ENCODE assay signal across 8 cellular contexts in the genomic region with DNA sequence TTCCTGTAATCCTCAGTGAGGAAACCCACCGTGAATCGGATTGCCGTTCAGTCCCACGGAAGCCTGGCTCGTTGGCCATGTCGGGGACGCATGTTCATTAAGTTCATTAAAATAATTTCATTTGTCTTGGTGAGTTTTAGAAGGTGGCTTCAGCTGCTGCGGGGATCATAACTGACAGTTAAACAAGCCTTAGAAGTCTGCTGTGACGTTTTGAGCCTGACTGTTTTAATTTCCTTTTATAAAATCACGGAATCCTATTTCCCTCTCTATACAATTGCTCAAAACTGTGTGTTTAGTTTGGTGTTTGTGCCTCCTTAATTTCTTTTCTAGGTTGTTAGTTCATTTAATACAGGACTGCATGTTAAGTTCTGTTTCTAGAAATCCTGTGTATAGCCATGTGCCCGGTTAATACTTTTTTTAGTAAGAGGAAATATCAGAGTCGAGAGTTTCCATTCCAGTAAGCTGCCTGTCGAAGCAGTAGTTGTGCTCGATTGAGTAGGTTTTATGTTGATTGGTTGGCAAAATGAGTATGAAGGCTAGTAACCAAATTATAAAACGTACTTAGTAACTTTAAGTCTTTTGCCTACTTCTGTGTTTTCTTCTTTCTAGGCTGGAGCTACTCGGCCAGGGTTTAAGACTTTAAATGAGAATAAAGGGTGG. TPM values are rescaled to one million over a fixed set of nuclear protein-coding genes. Genes with fewer than 3 reads are reported as not detected.
A peak's percentile ranks its signal among the peaks of the same experiment; 100 is the strongest.
DNase-seq lines count a peak whose midpoint lies in the region; ATAC-seq and TF ChIP-seq lines count a peak whose summit lies in the region.

No MANE protein-coding gene starts in this region.

- H3K36me3 ChIP-seq in IMR-90 (ENCODE audit: control insufficient read depth, insufficient read depth, low read length): peaks cover 2% of the 10 kb centered on the region; the same call in 1 of the 2 replicates

- H3K4me3 Mint-ChIP-seq in stimulated activated naive CD8-positive, alpha-beta T cell treated with anti-CD3 and anti-CD28 coated beads, Interleukin-15, amount 100 ng/mL, for 72 hours: peak overlapping the region; percentile 93 to 94

- H2AK9ac ChIP-seq in IMR-90 (replicated peaks; ENCODE audit: low read depth, low read length, poor library complexity): peak overlapping the region; percentile 58

- H3K9me3 ChIP-seq in IMR-90 (ENCODE audit: control insufficient read depth, insufficient read depth, low read length): no peaks in the 10 kb centered on the region

- H2AFZ ChIP-seq in IMR-90 (replicated peaks; ENCODE audit: low read length, poor library complexity): peak overlapping the region; percentile 93

- H3K9me3 Mint-ChIP-seq in stimulated activated naive CD8-positive, alpha-beta T cell treated with anti-CD3 and anti-CD28 coated beads, Interleukin-15, amount 100 ng/mL, for 72 hours: no peaks in the 10 kb centered on the region

- peak overlapping the region; percentile 70 for H3K14ac ChIP-seq in IMR-90 (replicated peaks; ENCODE audit: low read depth, low read length)

- H4K8ac ChIP-seq in IMR-90 (ENCODE audit: low read depth in 2 of 2, low read length in 2 of 2): peak overlapping the region; percentile 28 to 74; a peak in 3 of 4 replicates

- CTCF ChIA-PET in IMR-90 (lab: Yijun Ruan, JAX): no interaction called here

- no peak overlapping the region for H2BK20ac ChIP-seq in IMR-90 (ENCODE audit: low read depth, low read length)

- no peaks in the 10 kb centered on the region for H3K9me1 ChIP-seq in IMR-90 (ENCODE audit: insufficient read depth, low read length)

- no peak for TF ChIP-seq POLR2A in IMR-90 (IDR thresholded peaks at IDR 0.05; ENCODE audit: low read depth, low read length)

- H4K91ac ChIP-seq in IMR-90 (ENCODE audit: insufficient read depth, low read depth, low read length): peak overlapping the region; percentile 49; the same call in 1 of the 2 replicates

- peak overlapping the region; percentile 85 for H3K4me3 ChIP-seq in IMR-90 (ENCODE audit: insufficient read depth, low read depth, low read length)

- H3K4ac ChIP-seq in IMR-90 (ENCODE audit: low read depth, low read length): peak overlapping the region; percentile 49

- H3K27ac ChIP-seq in IMR-90 (ENCODE audit: insufficient read depth, low read length) (peak overlapping the region; percentile 83), angular gyrus (ENCODE audit: low read depth, low read length) (peak overlapping the region; percentile 92)

- peak overlapping the region; percentile 96 to 97 for H3K27ac Mint-ChIP-seq in stimulated activated naive CD8-positive, alpha-beta T cell treated with anti-CD3 and anti-CD28 coated beads, Interleukin-15, amount 100 ng/mL, for 72 hours

- no peak overlapping the region for H2BK15ac ChIP-seq in IMR-90 (ENCODE audit: low read depth, low read length)

- peak overlapping the region; percentile 32 for H3K18ac ChIP-seq in IMR-90 (ENCODE audit: low read depth, low read length)

- DNase-seq in GM10266 (ENCODE audit: extremely low spot score) (peak; percentile 37), IMR-90 (no peak), iris pigment epithelial cell (ENCODE audit: low read depth) (peak; percentile 27), posterior cingulate gyrus (no peak)
- no peak for DNase-seq in stimulated activated naive CD8-positive, alpha-beta T cell treated with anti-CD3 and anti-CD28 coated beads, Interleukin-15, amount 100 ng/mL, for 72 hours
- no peak for DNase-seq in activated CD4-positive, alpha-beta T cell treated with anti-CD3 and anti-CD28 coated beads, Interleukin-2, amount 50 U/mL, for 1 hour

- peak overlapping the region; percentile 96 for H3K9ac ChIP-seq in IMR-90 (ENCODE audit: low read depth, low read length)

- in situ Hi-C loops in IMR-90 (cut with MboI; ENCODE audit: low sequenced_read_pairs): no loop called here

- no peak for TF ChIP-seq RAD21 in IMR-90 (IDR thresholded peaks at IDR 0.05; ENCODE audit: low read length)

- H2BK5ac ChIP-seq in IMR-90 (ENCODE audit: low read depth, low read length, poor library complexity, severe bottlenecking): peak overlapping the region; percentile 79

- ATAC-seq in IMR-90 (ENCODE audit: low read depth) (no peak), GM21360 (IDR thresholded peaks at IDR 0.05; ENCODE audit: unreplicated experiment) (no peak)
- no peak for ATAC-seq in stimulated activated naive CD8-positive, alpha-beta T cell treated with anti-CD3 and anti-CD28 coated beads, Interleukin-15, amount 100 ng/mL, for 72 hours

- H3K23ac ChIP-seq in IMR-90 (ENCODE audit: low read depth, low read length): peak overlapping the region; percentile 84

- H4K5ac ChIP-seq in IMR-90 (ENCODE audit: low read depth, low read length): peak overlapping the region; percentile 28

- H3K4me1 Mint-ChIP-seq in stimulated activated naive CD8-positive, alpha-beta T cell treated with anti-CD3 and anti-CD28 coated beads, Interleukin-15, amount 100 ng/mL, for 72 hours: peaks cover 41% of the 10 kb centered on the region

- 0 out of 2 replicates have a peak overlapping the region, but pooled peaks have one; percentile 7 for H2BK120ac ChIP-seq in IMR-90 (ENCODE audit: low read depth, low read length)

- TF ChIP-seq CTCF in GM10266 (IDR thresholded peaks at IDR 0.05; ENCODE audit: control insufficient read depth, insufficient read depth, low read depth, missing control alignments) (no peak), IMR-90 (conservative IDR thresholded peaks at IDR 0.05; ENCODE audit: low read depth, low read length) (no peak)

- no peaks in the 10 kb centered on the region for H3K27me3 ChIP-seq in IMR-90 (ENCODE audit: control insufficient read depth, insufficient read depth, low read length)

- H4K20me1 ChIP-seq in IMR-90 (ENCODE audit: insufficient read depth, low read length): no peaks in the 10 kb centered on the region

- H3K27me3 Mint-ChIP-seq in stimulated activated naive CD8-positive, alpha-beta T cell treated with anti-CD3 and anti-CD28 coated beads, Interleukin-15, amount 100 ng/mL, for 72 hours: no peaks in the 10 kb centered on the region

- dilution Hi-C loops in IMR-90 (cut with HindIII; ENCODE audit: low sequenced_read_pairs, unreplicated experiment): no loop called here

- H3K4me1 ChIP-seq in IMR-90 (ENCODE audit: control insufficient read depth, insufficient read depth, low read length): peaks cover 2% of the 10 kb centered on the region; the same call in 1 of the 2 replicates

- WGBS in IMR-90 (ENCODE audit: extremely low coverage in 2 of 2, insufficient read length in 1 of 2), 2 experiments: 0% methylated on average over 1 of the region's 16 CpGs; no CpG with 5 or more reads in 1 of the 2 experiments

- intact Hi-C loops in IMR-90 (cut with micrococcal nuclease) (loop anchor here (5.0 kb wide), 1 partner anchor 48 kb away; no protein-coding TSS in a partner anchor), posterior cingulate gyrus (cut with DNase I) (loop anchor here (2.0 kb wide), 1 partner anchor 52 kb away; a partner anchor contains a TSS)

- H3K4me2 ChIP-seq in IMR-90 (ENCODE audit: low read depth, low read length): peak overlapping the region; percentile 100

- no peak overlapping the region for H2AK5ac ChIP-seq in IMR-90 (ENCODE audit: low read depth, low read length)

- TSS peak; percentile 78 for BruUV-seq in IMR-90 (replicated peaks; lab: Mats Ljungman, UMichigan)

- peaks cover 7 to 9% of the 10 kb centered on the region in 2 experiments; a peak in 3 of 4 replicates for H3K79me1 ChIP-seq in IMR-90 (ENCODE audit: low read depth in 1 of 2, low read length in 2 of 2)

- POLR2A ChIA-PET in IMR-90 (lab: Charles Lee; ENCODE audit: unreplicated experiment): no interaction called here

- peak overlapping the region; percentile 91 for H3K56ac ChIP-seq in IMR-90 (ENCODE audit: extremely low read depth, insufficient read depth, low read length)

TF ChIP-seq in IMR-90, 13 proteins besides CTCF, POLR2A, EP300 and RAD21:
- TF ChIP-seq BHLHE40 (IDR thresholded peaks at IDR 0.05; ENCODE audit: low read depth, low read length) (no peak), MAZ (IDR thresholded peaks at IDR 0.05; ENCODE audit: borderline replicate concordance, low read depth, low read length) (no peak), SMC3 (IDR thresholded peaks at IDR 0.05; ENCODE audit: low read depth, low read length) (no peak), MAFK (IDR thresholded peaks at IDR 0.05; ENCODE audit: low read depth, low read length) (no peak), MXI1 (IDR thresholded peaks at IDR 0.05; ENCODE audit: borderline replicate concordance, low read depth, low read length) (no peak), RFX5 (IDR thresholded peaks at IDR 0.05; ENCODE audit: low read depth, low read length) (no peak), RCOR1 (IDR thresholded peaks at IDR 0.05; ENCODE audit: insufficient replicate concordance, low read length) (no peak), FOS (IDR thresholded peaks at IDR 0.05; ENCODE audit: low read depth, low read length) (no peak), CHD1 (IDR thresholded peaks at IDR 0.05; ENCODE audit: low read depth, low read length) (no peak)
- TF ChIP-seq, protein P1, sequence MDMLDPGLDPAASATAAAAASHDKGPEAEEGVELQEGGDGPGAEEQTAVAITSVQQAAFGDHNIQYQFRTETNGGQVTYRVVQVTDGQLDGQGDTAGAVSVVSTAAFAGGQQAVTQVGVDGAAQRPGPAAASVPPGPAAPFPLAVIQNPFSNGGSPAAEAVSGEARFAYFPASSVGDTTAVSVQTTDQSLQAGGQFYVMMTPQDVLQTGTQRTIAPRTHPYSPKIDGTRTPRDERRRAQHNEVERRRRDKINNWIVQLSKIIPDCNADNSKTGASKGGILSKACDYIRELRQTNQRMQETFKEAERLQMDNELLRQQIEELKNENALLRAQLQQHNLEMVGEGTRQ (IDR thresholded peaks at IDR 0.05; ENCODE audit: low read depth, low read length): no peak

RNA-seq across cellular contexts. Expression of a gene that starts 0.7 kb away (rescaled TPM):
- total RNA-seq in IMR-90 (2012; rRNA removed): 38.0 and 78.6 TPM in 2 replicates
- 25.6 and 33.0 TPM in 2 replicates for polyA plus RNA-seq in IMR-90 (2012; rRNA removed)
- 18.0 and 19.5 TPM in 2 replicates for polyA plus RNA-seq in IMR-90 (2012; cell fraction: cytosol; rRNA removed)
- polyA plus RNA-seq in IMR-90 (2012; cell fraction: nucleus; rRNA removed; ENCODE audit: low replicate concordance): 8.5 and 13.9 TPM in 2 replicates

RNA-seq across cellular contexts. Expression of a gene that starts 52.7 kb away (rescaled TPM):
- total RNA-seq in IMR-90 (2012; rRNA removed): 10.6 and 13.6 TPM in 2 replicates
- 6.5 and 6.8 TPM in 2 replicates for polyA plus RNA-seq in IMR-90 (2012; rRNA removed)
- polyA plus RNA-seq in IMR-90 (2012; cell fraction: cytosol; rRNA removed): 2.8 and 3.7 TPM in 2 replicates
- 6.5 and 6.6 TPM in 2 replicates for polyA plus RNA-seq in IMR-90 (2012; cell fraction: nucleus; rRNA removed; ENCODE audit: low replicate concordance)

Comparison
In these comparisons a context has a peak if more than half of its experiments do, and no peak if none do; other contexts are left out.
1. DNase-seq: peak in GM10266 (single experiment) and iris pigment epithelial cell (single experiment); none in IMR-90 (single experiment), stimulated activated naive CD8-positive, alpha-beta T cell treated with anti-CD3 and anti-CD28 coated beads, Interleukin-15, amount 100 ng/mL, for 72 hours (0 of 2), posterior cingulate gyrus (0 of 10) and activated CD4-positive, alpha-beta T cell treated with anti-CD3 and anti-CD28 coated beads, Interleukin-2, amount 50 U/mL, for 1 hour (single experiment).